In the genomic region with DNA sequence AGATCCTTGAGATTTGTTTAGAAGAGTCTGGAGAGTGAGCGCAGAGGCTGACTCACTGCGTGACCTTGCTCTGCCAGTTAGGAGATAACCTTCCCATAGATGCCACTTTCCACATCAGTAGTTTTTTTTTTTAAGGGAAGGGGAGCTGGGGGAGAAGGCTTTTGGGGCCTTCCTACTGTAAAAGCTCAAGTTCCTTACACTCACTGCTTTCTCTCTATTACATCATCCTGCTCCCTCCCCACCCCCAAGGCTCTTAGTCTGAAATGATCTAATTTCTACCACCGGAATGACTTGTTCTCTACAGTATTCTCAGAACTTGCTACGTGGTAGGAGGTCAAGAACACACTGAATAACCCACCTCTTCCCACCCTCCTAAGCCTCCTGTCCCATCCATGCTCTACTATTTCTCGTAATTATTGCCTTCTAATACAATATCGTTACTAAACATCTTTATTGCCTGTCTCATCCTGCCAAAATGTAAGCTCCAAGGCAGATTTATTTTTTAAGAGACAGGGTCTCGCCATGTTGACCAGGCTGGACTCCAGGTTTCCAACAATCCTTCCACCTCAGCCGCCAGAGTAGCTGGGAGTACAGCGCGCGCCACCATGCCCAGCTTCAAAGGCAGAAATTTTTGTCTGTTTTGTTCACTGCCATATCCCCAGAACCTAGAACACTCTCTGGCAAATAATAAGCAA, we compare ENCODE assay signal across 8 cellular contexts. TPM values are rescaled to one million over a fixed set of nuclear protein-coding genes. Genes with fewer than 3 reads are reported as not detected.
A peak's percentile ranks its signal among the peaks of the same experiment; 100 is the strongest.
DNase-seq lines count a peak whose midpoint lies in the region; ATAC-seq and TF ChIP-seq lines count a peak whose summit lies in the region.

No MANE protein-coding gene starts in this region.

- ATAC-seq in aorta (ENCODE audit: low FRiP score), result no peak
- no peak for ATAC-seq in HG02840 (IDR thresholded peaks at IDR 0.05; ENCODE audit: low FRiP score, unreplicated experiment)

- H3K36me3 ChIP-seq in skeletal muscle tissue (ENCODE audit: control insufficient read depth in 3 of 3, insufficient read depth in 3 of 3, low read length in 3 of 3) (peaks cover 4 to 8% (median 5%) of the 10 kb centered on the region in 3 donors), aorta (ENCODE audit: control insufficient read depth in 1 of 2, insufficient read depth in 2 of 2, low read length in 1 of 2) (no peaks in the 10 kb centered on the region)

- H3K4me1 ChIP-seq in skeletal muscle tissue (ENCODE audit: control insufficient read depth in 3 of 3, insufficient read depth in 3 of 3, low read length in 3 of 3) (peaks cover 23 to 33% (median 26%) of the 10 kb centered on the region in 3 donors), aorta (ENCODE audit: control insufficient read depth in 1 of 2, insufficient read depth in 2 of 2, low read length in 2 of 2) (peaks cover 0 to 6% of the 10 kb centered on the region in 2 donors)

- H3K27ac ChIP-seq in skeletal muscle tissue (ENCODE audit: low read depth, low read length) (peak overlapping the region; percentile 95), aorta (ENCODE audit: low read depth in 1 of 2, low read length in 2 of 2) (no peak overlapping the region)

- WGBS in aorta, 2 donors, result 28% methylated on average over 11 of the region's 11 CpGs

- no peak for TF ChIP-seq CTCF in foreskin fibroblast (IDR thresholded peaks at IDR 0.05; ENCODE audit: low read depth, low read length)

- H3K4me3 ChIP-seq in foreskin fibroblast (ENCODE audit: low read depth in 1 of 2, low read length in 2 of 2) (peak overlapping the region; percentile 89 to 99), skeletal muscle tissue (ENCODE audit: low read length in 3 of 3) (peak overlapping the region; percentile 96 to 99 (median 97)), aorta (ENCODE audit: low read length in 2 of 2) (peak overlapping the region in 1 of 2 donors; percentile 97)

- peak; percentile 86 for DNase-seq in ELR (ENCODE audit: low read depth)
- peak; percentile 53 for DNase-seq in LHCN-M2 (ENCODE audit: low read depth)
- DNase-seq in activated CD8-positive, alpha-beta memory T cell treated with anti-CD3 and anti-CD28 coated beads, Interleukin-2, amount 50 U/mL, for 24 hours (ENCODE audit: extremely low read depth), result peak; percentile 21
- peak; percentile 60 to 89 for DNase-seq in foreskin fibroblast
- no peak for DNase-seq in aorta
- no peak for DNase-seq in NCI-H1092 (lab: John Stamatoyannopoulos, UW)

- H3K9ac ChIP-seq in skeletal muscle tissue (ENCODE audit: low read depth in 1 of 3, low read length in 3 of 3), result peak overlapping the region; percentile 93 to 94 (median 94)

- H3K9me3 ChIP-seq in skeletal muscle tissue (ENCODE audit: control insufficient read depth in 3 of 3, low read length in 3 of 3), result no peaks in the 10 kb centered on the region
- H3K9me3 ChIP-seq in aorta (ENCODE audit: control insufficient read depth, low read length), result no peaks in the 10 kb centered on the region

- H3K27me3 ChIP-seq in skeletal muscle tissue (ENCODE audit: control insufficient read depth in 3 of 3, insufficient read depth in 3 of 3, low read length in 3 of 3), result no peaks in the 10 kb centered on the region
- H3K27me3 ChIP-seq in aorta (ENCODE audit: control insufficient read depth in 1 of 2, insufficient read depth in 2 of 2, low read length in 1 of 2), result no peaks in the 10 kb centered on the region

- intact Hi-C loops in aorta (cut with DNase I), result no loop called here

RNA-seq across cellular contexts. Expression of gene LONP1, which starts 1.2 kb away (rescaled TPM):
- 71.2 and 83.6 TPM in 2 replicates for total RNA-seq in LHCN-M2 (2014; rRNA removed)
- polyA plus RNA-seq in LHCN-M2 (2012), result 59.1 TPM
- 37.1 TPM for total RNA-seq in skeletal muscle tissue
- total RNA-seq in aorta, result 10 to 100 TPM; 40.3 to 46.4 TPM
- polyA plus RNA-seq in aorta, result 10 to 100 TPM; 20.4 to 64.6 TPM

RNA-seq across cellular contexts. Expression of gene CATSPERD, which starts 1.7 kb away (rescaled TPM):
- total RNA-seq in LHCN-M2 (2014; rRNA removed) (not detected in 2 replicates), skeletal muscle tissue (not detected), aorta (not detected)
- polyA plus RNA-seq in LHCN-M2 (2012), result not detected
- polyA plus RNA-seq in aorta, result not detected

RNA-seq across cellular contexts. Expression of gene RPL36, which starts 28.6 kb away (rescaled TPM):
- total RNA-seq in LHCN-M2 (2014; rRNA removed) (795 and 866 TPM in 2 replicates), skeletal muscle tissue (634 TPM), aorta (100 to 1,000 TPM; 521 to 587 TPM)
- 1,408 TPM for polyA plus RNA-seq in LHCN-M2 (2012)
- 1,000 to 10,000 TPM in 1 of 2 donors, 100 to 1,000 TPM in 1; 977 to 1,438 TPM for polyA plus RNA-seq in aorta

RNA-seq across cellular contexts. Expression of gene HSD11B1L, which starts 37.9 kb away (rescaled TPM):
- total RNA-seq in LHCN-M2 (2014; rRNA removed), result 22.4 and 24.7 TPM in 2 replicates
- polyA plus RNA-seq in LHCN-M2 (2012), result 14.9 TPM
- total RNA-seq in skeletal muscle tissue, result 4.7 TPM
- total RNA-seq in aorta, result 1 to 10 TPM; 3.9 to 5.7 TPM
- polyA plus RNA-seq in aorta, result 10 to 100 TPM in 1 of 2 donors, 1 to 10 TPM in 1; 8.5 to 12.0 TPM

RNA-seq across cellular contexts. Expression of gene MICOS13, which starts 38.4 kb away (rescaled TPM):
- total RNA-seq in LHCN-M2 (2014; rRNA removed) (48.8 and 52.1 TPM in 2 replicates), skeletal muscle tissue (43.3 TPM), aorta (10 to 100 TPM; 35.4 to 39.0 TPM)
- 117 TPM for polyA plus RNA-seq in LHCN-M2 (2012)
- 100 to 1,000 TPM; 100 to 103 TPM for polyA plus RNA-seq in aorta

Comparison
In these comparisons a context has a peak if more than half of its experiments do, and no peak if none do; other contexts are left out.
1. DNase-seq: peak in ELR (single experiment), LHCN-M2 (single experiment), activated CD8-positive, alpha-beta memory T cell treated with anti-CD3 and anti-CD28 coated beads, Interleukin-2, amount 50 U/mL, for 24 hours (single experiment) and foreskin fibroblast (2 of 2); none in aorta (0 of 2) and NCI-H1092 (single experiment).